ENCODE assay signal across 11 cellular contexts in genomic region chr17:82863646-82863940, GRCh38. TPM values are rescaled to one million over a fixed set of nuclear protein-coding genes. Genes with fewer than 3 reads are reported as not detected.
A peak's percentile ranks its signal among the peaks of the same experiment; 100 is the strongest.
DNase-seq lines count a peak whose midpoint lies in the region; ATAC-seq, FAIRE-seq and TF ChIP-seq lines count a peak whose summit lies in the region.
"Had no signal": no experiment of that assay in that cellular context is flagged by ENCODE, and none has a peak within 500 bp of the region (broad histone marks: within the 10 kb centered on the region; RNA-seq: fewer than 3 reads in every experiment).

No MANE protein-coding gene starts in this region.

- peak overlapping the region; percentile 72; the same call in 1 of the 2 replicates for H3K9ac ChIP-seq in KMS-11
- peak overlapping the region; percentile 16 for H3K9ac ChIP-seq in astrocyte (ENCODE audit: low read length)
- H3K9ac ChIP-seq in neural progenitor cell = no peak overlapping the region

- no peak for ATAC-seq in GM18517 (IDR thresholded peaks at IDR 0.05; ENCODE audit: unreplicated experiment)

- H3K27me3 Mint-ChIP-seq in astrocyte (ENCODE audit: low read depth, unreplicated experiment) (no peaks in the 10 kb centered on the region), neural progenitor cell (ENCODE audit: insufficient read depth, low read depth) (peaks cover 9% of the 10 kb centered on the region)

- peak overlapping the region; percentile 37 for H3K27ac ChIP-seq in DOHH2 (ENCODE audit: low read depth, low read length)
- peak overlapping the region; percentile 97 for H3K27ac ChIP-seq in KMS-11
- H3K27ac ChIP-seq in astrocyte (ENCODE audit: low read depth, low read length) = peak overlapping the region; percentile 39
- no peak overlapping the region for H3K27ac ChIP-seq in neural progenitor cell

- peaks cover 52% of the 10 kb centered on the region for H3K79me2 ChIP-seq in DOHH2 (ENCODE audit: control insufficient read depth, low read length)
- peaks cover 11% of the 10 kb centered on the region; the same call in 1 of the 2 replicates for H3K79me2 ChIP-seq in KMS-11 (ENCODE audit: insufficient read depth, low read depth)
- H3K79me2 ChIP-seq in astrocyte (ENCODE audit: insufficient read depth, low read length) = peaks cover 28% of the 10 kb centered on the region
- peaks cover 27% of the 10 kb centered on the region for H3K79me2 ChIP-seq in neural progenitor cell (ENCODE audit: low read depth)

- H3K36me3 Mint-ChIP-seq in astrocyte (ENCODE audit: low read depth, unreplicated experiment) (peaks cover 1% of the 10 kb centered on the region), neural progenitor cell (peaks cover under 1% of the 10 kb centered on the region)

- H3K27ac Mint-ChIP-seq in astrocyte (ENCODE audit: unreplicated experiment) (no peak overlapping the region), neural progenitor cell (peak overlapping the region; percentile 66)

- peak overlapping the region; percentile 48 for H3K4me3 ChIP-seq in DOHH2 (ENCODE audit: low read length)
- H3K4me3 ChIP-seq in KMS-11 (IDR thresholded peaks at IDR 0.05; ENCODE audit: insufficient read depth, low read depth, low read length) = no peak overlapping the region
- no peak overlapping the region for H3K4me3 ChIP-seq in astrocyte (ENCODE audit: insufficient read depth, low read depth, low read length)
- no peak overlapping the region for H3K4me3 ChIP-seq in neural progenitor cell

- H4K20me1 ChIP-seq in DOHH2 (ENCODE audit: control insufficient read depth, insufficient read depth, low read depth, low read length) (peaks cover 19% of the 10 kb centered on the region), KMS-11 (ENCODE audit: insufficient read depth) (no peaks in the 10 kb centered on the region), astrocyte (ENCODE audit: insufficient read depth, low read length) (peaks cover 12% of the 10 kb centered on the region), neural progenitor cell (ENCODE audit: low read depth) (peaks cover 42% of the 10 kb centered on the region)

- DNase-seq in astrocyte (ENCODE audit: low read depth) = no peak
- DNase-seq in neural progenitor cell (ENCODE audit: low spot score) = no peak
- no peak for DNase-seq in activated gamma-delta T cell treated with Interleukin-2 at 50 U/mL for 16 hours
- no peak for DNase-seq in occipital lobe (lab: John Stamatoyannopoulos, UW)
- DNase-seq: kidney, NCI-H1092 treated with DMSO at 0.1 percent for 48 hours had no signal

- peak overlapping the region; percentile 57 for H3K4me2 ChIP-seq in DOHH2 (ENCODE audit: low read length)
- H3K4me2 ChIP-seq in KMS-11 = peak overlapping the region; percentile 94
- peak overlapping the region; percentile 71 for H3K4me2 ChIP-seq in astrocyte (ENCODE audit: low read length)
- no peak overlapping the region for H3K4me2 ChIP-seq in neural progenitor cell

- H3K4me1 Mint-ChIP-seq in astrocyte (ENCODE audit: low read depth, unreplicated experiment) (peaks cover 44% of the 10 kb centered on the region), neural progenitor cell (peaks cover 71% of the 10 kb centered on the region)

- H3K4me3 Mint-ChIP-seq in astrocyte (ENCODE audit: unreplicated experiment) = no peak overlapping the region
- H3K4me3 Mint-ChIP-seq in neural progenitor cell = no peak overlapping the region

- H3K9me3 Mint-ChIP-seq in astrocyte (ENCODE audit: unreplicated experiment) = no peaks in the 10 kb centered on the region
- no peaks in the 10 kb centered on the region for H3K9me3 Mint-ChIP-seq in neural progenitor cell

- H3K9me3 ChIP-seq in DOHH2 (ENCODE audit: control insufficient read depth, insufficient read depth, low read length) = no peaks in the 10 kb centered on the region
- no peaks in the 10 kb centered on the region for H3K9me3 ChIP-seq in astrocyte (ENCODE audit: insufficient read depth, low read depth, low read length)
- H3K9me3 ChIP-seq in neural progenitor cell (ENCODE audit: low read depth) = no peaks in the 10 kb centered on the region

- H3K9me2 ChIP-seq in DOHH2 (replicated peaks; ENCODE audit: control insufficient read depth, low read length) = no peaks in the 10 kb centered on the region

- FAIRE-seq in astrocyte (lab: Jason Lieb, UNC) = no peak
- FAIRE-seq: kidney had no signal

- H3F3A ChIP-seq in DOHH2 (ENCODE audit: control insufficient read depth, insufficient read depth) = 0 out of 2 replicates have a peak, but pooled peaks cover 7% of the 10 kb centered on the region
- H3F3A ChIP-seq in neural progenitor cell (ENCODE audit: low read depth) = no peaks in the 10 kb centered on the region

- TF ChIP-seq CTCF in DOHH2 (IDR thresholded peaks at IDR 0.05; ENCODE audit: low read depth, low read length, poor library complexity, severe bottlenecking) (no peak), KMS-11 (conservative IDR thresholded peaks at IDR 0.05; ENCODE audit: low read depth, low read length) (no peak; the same call in 1 of the 2 replicates), astrocyte (IDR thresholded peaks at IDR 0.05; ENCODE audit: insufficient read depth, low read depth, low read length) (no peak), neural progenitor cell (IDR thresholded peaks at IDR 0.05) (no peak)

- H2AFZ ChIP-seq in KMS-11 (ENCODE audit: low read depth) (peak overlapping the region; percentile 7; the same call in 1 of the 2 replicates), astrocyte (ENCODE audit: low read depth, low read length) (no peak overlapping the region), neural progenitor cell (replicated peaks) (no peak overlapping the region)

- H3K4me1 ChIP-seq in DOHH2 (ENCODE audit: control insufficient read depth, low read length) (peaks cover 82% of the 10 kb centered on the region), KMS-11 (ENCODE audit: low read depth, poor library complexity, severe bottlenecking) (peaks cover 76% of the 10 kb centered on the region), astrocyte (ENCODE audit: insufficient read depth, low read length) (peaks cover 43% of the 10 kb centered on the region), neural progenitor cell (peaks cover 28% of the 10 kb centered on the region)

- H3K27me3 ChIP-seq in DOHH2 (ENCODE audit: control insufficient read depth, low read length) (no peaks in the 10 kb centered on the region), KMS-11 (ENCODE audit: insufficient read depth, low read depth) (no peaks in the 10 kb centered on the region), astrocyte (ENCODE audit: insufficient read depth, low read length) (no peaks in the 10 kb centered on the region), neural progenitor cell (no peaks in the 10 kb centered on the region)

- H3K36me3 ChIP-seq in DOHH2 (ENCODE audit: control insufficient read depth, low read length) (0 out of 2 replicates have a peak, but pooled peaks cover 5% of the 10 kb centered on the region), KMS-11 (ENCODE audit: insufficient read depth) (no peaks in the 10 kb centered on the region), astrocyte (ENCODE audit: insufficient read depth, low read length) (no peaks in the 10 kb centered on the region), neural progenitor cell (no peaks in the 10 kb centered on the region)

RNA-seq across cellular contexts. Expression of gene ZNF750, which starts 23.8 kb away (rescaled TPM):
- 0.07 and 0.34 TPM in 2 replicates for total RNA-seq in astrocyte
- total RNA-seq in neural progenitor cell (ENCODE audit: low replicate concordance) = not detected in 2 replicates
- total RNA-seq in occipital lobe = not detected
- total RNA-seq: G401, renal cortical epithelial cell had no signal
